ENCODE assay signal across 9 cellular contexts in the genomic region with DNA sequence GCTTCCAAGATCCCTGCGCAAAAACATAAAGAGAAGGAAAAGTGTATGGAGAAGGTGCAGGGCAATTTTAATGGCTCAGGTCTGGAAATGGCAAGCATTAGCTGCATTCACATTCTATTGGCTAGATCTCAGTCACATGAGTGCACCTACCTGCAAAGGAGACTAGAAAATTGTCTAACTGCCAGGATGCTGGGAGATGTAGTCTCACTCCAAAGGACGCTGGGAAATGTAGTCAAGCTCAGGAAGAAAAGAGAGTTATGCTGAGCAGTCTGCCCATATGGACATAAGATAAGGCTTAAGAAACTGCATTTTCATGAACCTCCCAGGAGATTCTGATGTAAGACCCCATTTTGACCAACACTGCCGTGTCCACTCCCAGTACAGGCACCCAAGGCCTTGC. TPM values are rescaled to one million over a fixed set of nuclear protein-coding genes. Genes with fewer than 3 reads are reported as not detected.
DNase-seq lines count a peak whose midpoint lies in the region; ATAC-seq and TF ChIP-seq lines count a peak whose summit lies in the region.
"Had no signal": no experiment of that assay in that cellular context is flagged by ENCODE, and none has a peak within 500 bp of the region (broad histone marks: within the 10 kb centered on the region; RNA-seq: fewer than 3 reads in every experiment).

No MANE protein-coding gene starts in this region.

- in situ Hi-C loops in brain microvascular endothelial cell (cut with HindIII; ENCODE audit: low pct_ligation_motif_present, low sequenced_read_pairs), result no loop called here
- in situ Hi-C loops in gastrocnemius medialis (cut with MboI; ENCODE audit: low sequenced_read_pairs in 4 of 4), result loop anchor here in 1 of 4 donors (25.0 kb wide), 1 partner anchor 387 kb away; no protein-coding TSS in a partner anchor

- CTCF ChIA-PET in CD8-positive, alpha-beta T cell (lab: Charles Lee), result no interaction called here
- CTCF ChIA-PET in activated B cell treated with CpG ODN at 0.5 μM for 24 hours (lab: Charles Lee), result no interaction called here

- H3K27ac ChIP-seq in CD8-positive, alpha-beta T cell (ENCODE audit: low read depth, low read length), result no peak overlapping the region
- H3K27ac ChIP-seq in gastroesophageal sphincter (no peak overlapping the region), brain microvascular endothelial cell (no peak overlapping the region), gastrocnemius medialis (no peak overlapping the region)

- H3K4me3 Mint-ChIP-seq in CD8-positive, alpha-beta T cell, result no peak overlapping the region
- H3K4me3 Mint-ChIP-seq in activated B cell treated with CpG ODN at 0.5 μM for 24 hours, result no peak overlapping the region
- H3K4me3 Mint-ChIP-seq: activated T-cell treated with anti-CD3 and anti-CD28 coated beads, Interleukin-2, amount 50 U/mL, for 24 hours had no signal

- DNase-seq in CD8-positive, alpha-beta T cell, result no peak
- DNase-seq in activated B cell treated with CpG ODN at 0.5 μM for 24 hours (no peak), activated gamma-delta T cell (lab: John Stamatoyannopoulos, UW) (no peak), brain microvascular endothelial cell (no peak), gastrocnemius medialis (no peak)
- DNase-seq: activated T-cell treated with anti-CD3 and anti-CD28 coated beads, Interleukin-2, amount 50 U/mL, for 24 hours had no signal

- H3K9me3 ChIP-seq in CD8-positive, alpha-beta T cell (ENCODE audit: low read length), result no peaks in the 10 kb centered on the region
- H3K9me3 ChIP-seq in gastroesophageal sphincter, result no peaks in the 10 kb centered on the region
- H3K9me3 ChIP-seq in gastrocnemius medialis, result no peaks in the 10 kb centered on the region

- no peaks in the 10 kb centered on the region for H3K36me3 ChIP-seq in CD8-positive, alpha-beta T cell (ENCODE audit: insufficient read depth, low read length)
- no peaks in the 10 kb centered on the region for H3K36me3 ChIP-seq in gastroesophageal sphincter
- H3K36me3 ChIP-seq in brain microvascular endothelial cell (replicated peaks), result no peaks in the 10 kb centered on the region
- no peaks in the 10 kb centered on the region for H3K36me3 ChIP-seq in gastrocnemius medialis

- TF ChIP-seq EP300 in gastroesophageal sphincter (IDR thresholded peaks at IDR 0.05), result no peak

- no peak overlapping the region for H3K4me3 ChIP-seq in CD8-positive, alpha-beta T cell (ENCODE audit: low read depth, low read length)
- H3K4me3 ChIP-seq in gastroesophageal sphincter, result no peak overlapping the region
- no peak overlapping the region for H3K4me3 ChIP-seq in brain microvascular endothelial cell (ENCODE audit: low read depth, low read length)
- H3K4me3 ChIP-seq in gastrocnemius medialis, result no peak overlapping the region

- POLR2A ChIA-PET in CD8-positive, alpha-beta T cell (lab: Charles Lee), result no interaction called here
- POLR2A ChIA-PET in activated B cell treated with CpG ODN at 0.5 μM for 24 hours (lab: Charles Lee), result no interaction called here

- TF ChIP-seq POLR2A in gastroesophageal sphincter (IDR thresholded peaks at IDR 0.05), result no peak
- no peak for TF ChIP-seq POLR2A in gastrocnemius medialis (IDR thresholded peaks at IDR 0.05)

- H3K27ac Mint-ChIP-seq in CD8-positive, alpha-beta T cell, result no peak overlapping the region
- no peak overlapping the region for H3K27ac Mint-ChIP-seq in activated B cell treated with CpG ODN at 0.5 μM for 24 hours
- H3K27ac Mint-ChIP-seq: activated T-cell treated with anti-CD3 and anti-CD28 coated beads, Interleukin-2, amount 50 U/mL, for 24 hours had no signal

- peak; percentile 38 for ATAC-seq in CD8-positive, alpha-beta T cell
- ATAC-seq in GM19395 (IDR thresholded peaks at IDR 0.05; ENCODE audit: unreplicated experiment) (peak; percentile 46), HG03439 (IDR thresholded peaks at IDR 0.05; ENCODE audit: unreplicated experiment) (peak; percentile 52), activated B cell treated with CpG ODN at 0.5 μM for 24 hours (ENCODE audit: low read depth) (peak; percentile 72), gastroesophageal sphincter (no peak), gastrocnemius medialis (no peak)

- intact Hi-C loops in CD8-positive, alpha-beta T cell (cut with DNase I, micrococcal nuclease), result loop anchor here in 1 of 2 experiments (5.0 kb wide), 1 partner anchor 157 kb away; no protein-coding TSS in a partner anchor
- intact Hi-C loops in activated B cell treated with CpG ODN at 0.5 μM for 24 hours (cut with micrococcal nuclease), result no loop called here
- intact Hi-C loops in gastrocnemius medialis (cut with DNase I; ENCODE audit: low total_unique reads), result no loop called here

- H3K27me3 ChIP-seq in CD8-positive, alpha-beta T cell (ENCODE audit: insufficient read depth, low read length), result no peaks in the 10 kb centered on the region
- H3K27me3 ChIP-seq in gastroesophageal sphincter (no peaks in the 10 kb centered on the region), brain microvascular endothelial cell (replicated peaks) (no peaks in the 10 kb centered on the region), gastrocnemius medialis (no peaks in the 10 kb centered on the region)

- H3K4me1 Mint-ChIP-seq in CD8-positive, alpha-beta T cell (ENCODE audit: low read depth), result peaks cover 4% of the 10 kb centered on the region
- peaks cover 13% of the 10 kb centered on the region for H3K4me1 Mint-ChIP-seq in activated B cell treated with CpG ODN at 0.5 μM for 24 hours

- no peaks in the 10 kb centered on the region for H3K36me3 Mint-ChIP-seq in CD8-positive, alpha-beta T cell
- no peaks in the 10 kb centered on the region for H3K36me3 Mint-ChIP-seq in activated B cell treated with CpG ODN at 0.5 μM for 24 hours (ENCODE audit: low read depth)

- H3K27me3 Mint-ChIP-seq in CD8-positive, alpha-beta T cell (ENCODE audit: low read depth), result peaks cover 7% of the 10 kb centered on the region
- H3K27me3 Mint-ChIP-seq in activated B cell treated with CpG ODN at 0.5 μM for 24 hours, result no peaks in the 10 kb centered on the region

- H3K4me1 ChIP-seq in CD8-positive, alpha-beta T cell (ENCODE audit: insufficient read depth, low read length), result peaks cover 3% of the 10 kb centered on the region
- H3K4me1 ChIP-seq in gastroesophageal sphincter, result peaks cover 0 to 2% (median 0%) of the 10 kb centered on the region in 3 donors
- peaks cover 0 to 3% of the 10 kb centered on the region in 2 donors for H3K4me1 ChIP-seq in gastrocnemius medialis

- 94 to 100% methylated on average over 2 to 3 of the region's 3 CpGs for WGBS in gastroesophageal sphincter (ENCODE audit: low coverage in 1 of 2), 2 donors

- no peak for TF ChIP-seq CTCF in CD8-positive, alpha-beta T cell (IDR thresholded peaks at IDR 0.05)
- TF ChIP-seq CTCF in activated B cell treated with CpG ODN at 0.5 μM for 24 hours (IDR thresholded peaks at IDR 0.05), result no peak
- no peak for TF ChIP-seq CTCF in gastroesophageal sphincter (IDR thresholded peaks at IDR 0.05)
- no peak for TF ChIP-seq CTCF in brain microvascular endothelial cell (IDR thresholded peaks at IDR 0.05; ENCODE audit: low read depth, low read length, missing control alignments)
- TF ChIP-seq CTCF in gastrocnemius medialis (IDR thresholded peaks at IDR 0.05 in 4 of 5, conservative IDR thresholded peaks at IDR 0.05 in 1 of 5), result no peak

- H3K9me3 Mint-ChIP-seq in CD8-positive, alpha-beta T cell, result no peaks in the 10 kb centered on the region
- no peaks in the 10 kb centered on the region for H3K9me3 Mint-ChIP-seq in activated B cell treated with CpG ODN at 0.5 μM for 24 hours
- H3K9me3 Mint-ChIP-seq: activated T-cell treated with anti-CD3 and anti-CD28 coated beads, Interleukin-2, amount 50 U/mL, for 24 hours had no signal

RNA-seq across cellular contexts. Expression of a gene that starts 9.5 kb away (rescaled TPM):
- under 1 TPM; 0.67 to 0.81 TPM for total RNA-seq in CD8-positive, alpha-beta T cell
- 1.3 and 2.5 TPM in 2 replicates for total RNA-seq in activated B cell treated with CpG ODN at 0.5 μM for 24 hours
- total RNA-seq in gastroesophageal sphincter, result 10 to 100 TPM; 15.2 to 31.5 (median 24.2) TPM
- total RNA-seq in gastrocnemius medialis, result 10 to 100 TPM in 2 of 4 donors, 1 to 10 TPM in 2; 4.3 to 24.9 (median 8.7) TPM

Comparison
In these comparisons a context has a peak if more than half of its experiments do, and no peak if none do; other contexts are left out.
1. ATAC-seq: peak in CD8-positive, alpha-beta T cell (single experiment), GM19395 (single experiment), HG03439 (single experiment) and activated B cell treated with CpG ODN at 0.5 μM for 24 hours (single experiment); none in gastroesophageal sphincter (single experiment) and gastrocnemius medialis (0 of 2).